Comparison of ENCODE assay signal across 15 cellular contexts in the genomic region with DNA sequence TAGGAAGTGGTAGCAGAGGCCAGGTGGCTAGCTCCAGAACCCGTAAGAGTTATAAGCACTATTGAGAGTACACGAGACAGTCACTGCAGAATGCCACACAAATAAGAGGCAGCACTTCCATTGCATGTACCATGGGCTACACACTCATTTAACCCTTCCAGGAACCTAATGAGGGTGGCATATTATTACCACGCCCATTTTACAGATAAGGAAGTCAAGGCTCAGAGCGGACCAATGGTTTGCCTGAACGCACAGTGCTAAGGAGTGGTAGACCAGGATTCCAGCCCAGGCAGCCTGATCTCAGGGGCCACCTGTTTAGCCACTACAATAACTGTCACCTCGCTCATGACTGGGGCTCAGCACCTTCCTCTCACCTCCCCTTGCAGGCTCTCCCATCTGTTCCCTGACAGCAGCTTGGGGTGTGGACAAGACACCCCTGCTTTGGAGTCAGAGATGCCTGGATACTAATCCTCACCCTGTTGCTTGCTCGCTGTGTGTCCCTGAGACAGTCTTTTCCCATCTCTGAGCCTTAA. TPM values are rescaled to one million over a fixed set of nuclear protein-coding genes. Genes with fewer than 3 reads are reported as not detected.
DNase-seq lines count a peak whose midpoint lies in the region; ATAC-seq, FAIRE-seq and TF ChIP-seq lines count a peak whose summit lies in the region.
"Had no signal": no experiment of that assay in that cellular context is flagged by ENCODE, and none has a peak within 500 bp of the region (broad histone marks: within the 10 kb centered on the region; RNA-seq: fewer than 3 reads in every experiment).

No MANE protein-coding gene starts in this region.

- H3K27me3 ChIP-seq in neuronal stem cell (ENCODE audit: control insufficient read depth in 3 of 3, insufficient read depth in 3 of 3, low read depth in 1 of 3, low read length in 3 of 3), result peaks cover 2 to 15% (median 8%) of the 10 kb centered on the region in 3 experiments
- H3K27me3 ChIP-seq in psoas muscle (ENCODE audit: insufficient read depth in 3 of 3, low read length in 2 of 3), result peaks cover 0 to 6% (median 0%) of the 10 kb centered on the region in 3 donors

- ATAC-seq in naive thymus-derived CD8-positive, alpha-beta T cell, result no peak
- ATAC-seq in psoas muscle, result no peak
- ATAC-seq: gastroesophageal sphincter had no signal

- no peak overlapping the region for H3K4ac ChIP-seq in neuronal stem cell (ENCODE audit: low read length)

- TF ChIP-seq CTCF in psoas muscle (IDR thresholded peaks at IDR 0.05), result no peak

- H3K9me3 ChIP-seq in neuronal stem cell (replicated peaks in 1 of 2; ENCODE audit: control insufficient read depth in 2 of 2, insufficient read depth in 1 of 2, low read depth in 1 of 2, low read length in 2 of 2) (peaks cover 0 to 2% of the 10 kb centered on the region in 2 donors), psoas muscle (no peaks in the 10 kb centered on the region)
- H3K9me3 ChIP-seq: gastroesophageal sphincter, lower lobe of right lung had no signal

- H4K8ac ChIP-seq in neuronal stem cell (ENCODE audit: low read depth, low read length), result no peak overlapping the region

- H3K14ac ChIP-seq in neuronal stem cell (ENCODE audit: low read length), result no peak overlapping the region

- H3K27ac ChIP-seq in neuronal stem cell (replicated peaks; ENCODE audit: low read length) (no peak overlapping the region), psoas muscle (no peak overlapping the region)
- H3K27ac ChIP-seq: gastroesophageal sphincter, lower lobe of right lung had no signal

- intact Hi-C loops in activated CD4-positive, alpha-beta T cell treated with anti-CD3 and anti-CD28 coated beads, Interleukin-2, amount 10 ng/mL, durations not matched to agents 24 days and 14 days (cut with micrococcal nuclease), result no loop called here
- intact Hi-C loops in psoas muscle (cut with DNase I), result no loop called here

- no peak overlapping the region for H3K4me3 ChIP-seq in neuronal stem cell (ENCODE audit: low read length in 2 of 2)
- H3K4me3 ChIP-seq in psoas muscle, result no peak overlapping the region
- H3K4me3 ChIP-seq: gastroesophageal sphincter, lower lobe of right lung had no signal

- H2BK12ac ChIP-seq in neuronal stem cell (ENCODE audit: low read length), result no peak overlapping the region

- H3K27ac Mint-ChIP-seq in activated CD4-positive, alpha-beta T cell treated with anti-CD3 and anti-CD28 coated beads, Interleukin-2, amount 10 ng/mL, durations not matched to agents 24 days and 14 days, result peak overlapping the region; percentile 93
- peak overlapping the region; percentile 82 for H3K27ac Mint-ChIP-seq in activated CD4-positive, alpha-beta memory T cell treated with anti-CD3 and anti-CD28 coated beads, Interleukin-2, amount 10 ng/mL, durations not matched to agents 7 days and 5 days
- H3K27ac Mint-ChIP-seq in naive thymus-derived CD8-positive, alpha-beta T cell, result peak overlapping the region; percentile 86 to 100 (median 94)
- H3K27ac Mint-ChIP-seq: nephron had no signal

- no peak overlapping the region for H2AK5ac ChIP-seq in neuronal stem cell (ENCODE audit: low read depth, low read length)

- no CpG with 5 or more reads among the region's 7 CpGs for WGBS in neuronal stem cell (ENCODE audit: extremely low coverage in 2 of 2, insufficient read length in 2 of 2, insufficient replicate concordance in 1 of 2), 2 donors
- WGBS in psoas muscle, 3 donors, result 89 to 92% (median 89%) methylated on average over 7 of the region's 7 CpGs

- H3K18ac ChIP-seq in neuronal stem cell (ENCODE audit: low read length), result no peak overlapping the region

- no peak overlapping the region for H3K23ac ChIP-seq in neuronal stem cell (ENCODE audit: low read depth, low read length, poor library complexity)

- H3K27me3 Mint-ChIP-seq in activated CD4-positive, alpha-beta T cell treated with anti-CD3 and anti-CD28 coated beads, Interleukin-2, amount 10 ng/mL, durations not matched to agents 24 days and 14 days, result no peaks in the 10 kb centered on the region
- peaks cover 9% of the 10 kb centered on the region for H3K27me3 Mint-ChIP-seq in activated CD4-positive, alpha-beta memory T cell treated with anti-CD3 and anti-CD28 coated beads, Interleukin-2, amount 10 ng/mL, durations not matched to agents 7 days and 5 days
- peaks cover 0 to 5% (median 0%) of the 10 kb centered on the region in 5 donors for H3K27me3 Mint-ChIP-seq in naive thymus-derived CD8-positive, alpha-beta T cell

- FAIRE-seq in GM18507 (lab: Jason Lieb, UNC), result peak; percentile 80

- no peak overlapping the region for H2BK5ac ChIP-seq in neuronal stem cell (ENCODE audit: low read length)

- no peak overlapping the region for H3K4me2 ChIP-seq in neuronal stem cell (ENCODE audit: insufficient read depth, low read length, poor library complexity, severe bottlenecking)

- peaks cover 5% of the 10 kb centered on the region for H3K36me3 Mint-ChIP-seq in activated CD4-positive, alpha-beta T cell treated with anti-CD3 and anti-CD28 coated beads, Interleukin-2, amount 10 ng/mL, durations not matched to agents 24 days and 14 days (ENCODE audit: low read depth)
- H3K36me3 Mint-ChIP-seq in activated CD4-positive, alpha-beta memory T cell treated with anti-CD3 and anti-CD28 coated beads, Interleukin-2, amount 10 ng/mL, durations not matched to agents 7 days and 5 days (ENCODE audit: low read depth), result peaks cover 6% of the 10 kb centered on the region
- H3K36me3 Mint-ChIP-seq in naive thymus-derived CD8-positive, alpha-beta T cell, result no peaks in the 10 kb centered on the region

- H4K91ac ChIP-seq in neuronal stem cell (ENCODE audit: low read depth, low read length, poor library complexity), result no peak overlapping the region

- POLR2A ChIA-PET in activated CD4-positive, alpha-beta memory T cell treated with anti-CD3 and anti-CD28 coated beads, Interleukin-2, amount 10 ng/mL, durations not matched to agents 7 days and 5 days (lab: Charles Lee), result interaction anchor here (1.1 to 3.6 kb wide), 6 partner anchors 13 to 56 kb away, joined by 4 to 33 read pairs (median 5); partner anchors contain the start of gene ID3
- POLR2A ChIA-PET in naive thymus-derived CD8-positive, alpha-beta T cell (lab: Charles Lee), result interaction anchor here (1.1 to 6.3 kb wide), 11 partner anchors 9 to 69 kb away, joined by 3 to 147 read pairs (median 8); partner anchors contain the start of gene ID3

- no peak overlapping the region for H2BK120ac ChIP-seq in neuronal stem cell (ENCODE audit: low read depth, low read length)

- no peak overlapping the region for H2AFZ ChIP-seq in neuronal stem cell (ENCODE audit: low read length)

- H3K36me3 ChIP-seq in neuronal stem cell (replicated peaks in 1 of 2; ENCODE audit: control insufficient read depth in 2 of 2, insufficient read depth in 2 of 2, low read length in 2 of 2) (no peaks in the 10 kb centered on the region), psoas muscle (ENCODE audit: insufficient read depth in 1 of 2, low read depth in 1 of 2) (no peaks in the 10 kb centered on the region)
- H3K36me3 ChIP-seq: gastroesophageal sphincter, lower lobe of right lung had no signal

- H3K9me3 Mint-ChIP-seq in activated CD4-positive, alpha-beta T cell treated with anti-CD3 and anti-CD28 coated beads, Interleukin-2, amount 10 ng/mL, durations not matched to agents 24 days and 14 days, result peaks cover 4% of the 10 kb centered on the region
- no peaks in the 10 kb centered on the region for H3K9me3 Mint-ChIP-seq in activated CD4-positive, alpha-beta memory T cell treated with anti-CD3 and anti-CD28 coated beads, Interleukin-2, amount 10 ng/mL, durations not matched to agents 7 days and 5 days
- no peaks in the 10 kb centered on the region for H3K9me3 Mint-ChIP-seq in naive thymus-derived CD8-positive, alpha-beta T cell

- H3K79me1 ChIP-seq in neuronal stem cell (ENCODE audit: low read depth, low read length), result no peaks in the 10 kb centered on the region

- no peak overlapping the region for H3K9ac ChIP-seq in neuronal stem cell (ENCODE audit: low read depth, low read length, poor library complexity)

- H3K4me1 ChIP-seq in neuronal stem cell (ENCODE audit: control insufficient read depth in 2 of 2, insufficient read depth in 1 of 2, low read depth in 1 of 2, low read length in 2 of 2), result peaks cover 6 to 8% of the 10 kb centered on the region in 2 donors
- no peaks in the 10 kb centered on the region for H3K4me1 ChIP-seq in psoas muscle
- H3K4me1 ChIP-seq: lower lobe of right lung had no signal

- H3K4me1 Mint-ChIP-seq in activated CD4-positive, alpha-beta T cell treated with anti-CD3 and anti-CD28 coated beads, Interleukin-2, amount 10 ng/mL, durations not matched to agents 24 days and 14 days, result peaks cover 66% of the 10 kb centered on the region
- peaks cover 69% of the 10 kb centered on the region for H3K4me1 Mint-ChIP-seq in activated CD4-positive, alpha-beta memory T cell treated with anti-CD3 and anti-CD28 coated beads, Interleukin-2, amount 10 ng/mL, durations not matched to agents 7 days and 5 days
- H3K4me1 Mint-ChIP-seq in naive thymus-derived CD8-positive, alpha-beta T cell, result peaks cover 57 to 94% (median 86%) of the 10 kb centered on the region in 4 donors
- H3K4me1 Mint-ChIP-seq: nephron had no signal

- CTCF ChIA-PET in activated CD4-positive, alpha-beta memory T cell treated with anti-CD3 and anti-CD28 coated beads, Interleukin-2, amount 10 ng/mL, durations not matched to agents 7 days and 5 days (lab: Charles Lee), result interaction anchor here (1.1 kb wide), 1 partner anchor 21 kb away, joined by 4 read pairs; no protein-coding TSS in a partner anchor

- DNase-seq in activated CD4-positive, alpha-beta T cell treated with anti-CD3 and anti-CD28 coated beads, Interleukin-2, amount 10 ng/mL, durations not matched to agents 24 days and 14 days, result no peak
- no peak for DNase-seq in activated CD4-positive, alpha-beta T cell treated with anti-CD3 and anti-CD28 coated beads for 1 hour
- DNase-seq in GM18507 (ENCODE audit: extremely low spot score, insufficient read length, low read depth) (no peak), neuronal stem cell (ENCODE audit: low spot score) (no peak), psoas muscle (no peak)
- no peak for DNase-seq in activated CD4-positive, alpha-beta memory T cell treated with anti-CD3 and anti-CD28 coated beads, Interleukin-2, amount 10 ng/mL, durations not matched to agents 7 days and 5 days
- no peak for DNase-seq in naive thymus-derived CD8-positive, alpha-beta T cell
- DNase-seq in stimulated activated CD4-positive, alpha-beta T cell treated with anti-CD3 and anti-CD28 coated beads, Interleukin-1b, Interleukin-23, amount 100 ng/mL, for 48 hours, result no peak
- DNase-seq: anterior cingulate cortex; lower lobe of right lung; NCI-H2107; stimulated activated CD8-positive, alpha-beta memory T cell treated with anti-CD3 and anti-CD28 coated beads, Interleukin-4, amount 100 ng/mL, for 48 hours; trophoblast cell had no signal

- H2BK15ac ChIP-seq in neuronal stem cell (ENCODE audit: low read length), result no peak overlapping the region

- peak overlapping the region; percentile 63 for H3K4me3 Mint-ChIP-seq in activated CD4-positive, alpha-beta T cell treated with anti-CD3 and anti-CD28 coated beads, Interleukin-2, amount 10 ng/mL, durations not matched to agents 24 days and 14 days
- no peak overlapping the region for H3K4me3 Mint-ChIP-seq in activated CD4-positive, alpha-beta memory T cell treated with anti-CD3 and anti-CD28 coated beads, Interleukin-2, amount 10 ng/mL, durations not matched to agents 7 days and 5 days
- peak overlapping the region in 8 of 10 donors; percentile 3 to 75 (median 62) for H3K4me3 Mint-ChIP-seq in naive thymus-derived CD8-positive, alpha-beta T cell
- H3K4me3 Mint-ChIP-seq: nephron had no signal

RNA-seq across cellular contexts. Expression of gene ID3, which starts 54.9 kb away (rescaled TPM):
- total RNA-seq in activated CD4-positive, alpha-beta T cell treated with anti-CD3 and anti-CD28 coated beads, Interleukin-2, amount 10 ng/mL, durations not matched to agents 24 days and 14 days, result 21.2 and 23.5 TPM in 2 replicates
- total RNA-seq in activated CD4-positive, alpha-beta memory T cell treated with anti-CD3 and anti-CD28 coated beads, Interleukin-2, amount 10 ng/mL, durations not matched to agents 7 days and 5 days, result 10 to 100 TPM; 14.7 to 14.8 TPM
- total RNA-seq in naive thymus-derived CD8-positive, alpha-beta T cell, result 10 to 100 TPM; 60.9 to 64.8 TPM
- polyA plus RNA-seq in naive thymus-derived CD8-positive, alpha-beta T cell, result 1 to 10 TPM; 2.7 to 10.0 (median 4.6) TPM
- polyA plus RNA-seq in neuronal stem cell (2013, experiment 1 of 2), result 99.9 TPM
- polyA plus RNA-seq in neuronal stem cell (2013, experiment 2 of 2), result 99.2 TPM
- 10 to 100 TPM; 17.8 to 97.3 (median 81.2) TPM for total RNA-seq in psoas muscle
- polyA plus RNA-seq in psoas muscle, result 100 to 1,000 TPM in 1 of 3 donors, 10 to 100 TPM in 2; 26.8 to 126 (median 33.7) TPM
